1 cellular context compared by ENCODE assay signal in genomic region chrX:47644557-47645091, GRCh38.
TF ChIP-seq lines count a peak whose summit lies in the region.

No MANE protein-coding gene starts in this region.

TF ChIP-seq in GM12878, 131 proteins besides CTCF, POLR2A, EP300 and RAD21:
- no peak for TF ChIP-seq BACH1 (IDR thresholded peaks at IDR 0.05; ENCODE audit: borderline replicate concordance)
- 0 out of 2 replicates have a peak, but pooled peaks have one; percentile 25 for TF ChIP-seq PKNOX1 (IDR thresholded peaks at IDR 0.05)
- peak; percentile 43; the same call in 1 of the 2 replicates for TF ChIP-seq SMC3 (IDR thresholded peaks at IDR 0.05; ENCODE audit: borderline replicate concordance, low read length)
- TF ChIP-seq BCLAF1 (IDR thresholded peaks at IDR 0.05): no peak
- peak; percentile 80 for TF ChIP-seq HDGF (IDR thresholded peaks at IDR 0.05)
